In genomic region chr1:173680152-173680551, GRCh38 we compare ENCODE assay signal across 15 cellular contexts. TPM values are rescaled to one million over a fixed set of nuclear protein-coding genes. Genes with fewer than 3 reads are reported as not detected.
"Had no signal": no experiment of that assay in that cellular context is flagged by ENCODE, and none has a peak within 500 bp of the region (broad histone marks: within the 10 kb centered on the region; RNA-seq: fewer than 3 reads in every experiment).

No MANE protein-coding gene starts in this region.

RNA-seq across cellular contexts. Expression of gene ANKRD45, which starts 10.5 kb away (rescaled TPM):
- total RNA-seq: stomach, suprapubic skin, thoracic aorta, vagina had no signal

RNA-seq across cellular contexts. Expression of gene TEX50, which starts 45.0 kb away (rescaled TPM):
- total RNA-seq: stomach, subcutaneous adipose tissue, suprapubic skin, temporal lobe, thoracic aorta, thyroid gland, tibial nerve, transverse colon, upper lobe of left lung, upper lobe of right lung, ureter, urinary bladder, uterus, vagina had no signal
- polyA plus RNA-seq: stomach, thymus, urinary bladder had no signal
